ENCODE assay signal across 24 cellular contexts in genomic region chrX:74437530-74437929, GRCh38.
"Had no signal": no experiment of that assay in that cellular context is flagged by ENCODE, and none has a peak within 500 bp of the region (broad histone marks: within the 10 kb centered on the region; RNA-seq: fewer than 3 reads in every experiment).

No MANE protein-coding gene starts in this region.

- H3K27me3 ChIP-seq: left lung, neutrophil, right atrium auricular region, sigmoid colon, upper lobe of left lung, vagina had no signal

- H3K9ac ChIP-seq: parathyroid adenoma had no signal

- H2AFZ ChIP-seq: parathyroid adenoma had no signal

- H3K36me3 ChIP-seq: left lung, lower lobe of right lung, neutrophil, right atrium auricular region, sigmoid colon, spleen, tibial nerve, upper lobe of left lung, vagina had no signal

- ATAC-seq: left colon; left lung; lower lobe of right lung; naive thymus-derived CD8-positive, alpha-beta T cell; stimulated activated memory B cell treated with anti-CD40 and anti-IgM and Interleukin-4, amounts not matched to agents 10 μg/mL and 1 μg/mL and 100 μg/mL, for 72 hours; stimulated activated naive CD8-positive, alpha-beta T cell treated with anti-CD3 and anti-CD28 coated beads, Interleukin-15, amount 100 ng/mL, for 72 hours had no signal

- H3K27ac ChIP-seq: left lung, lower lobe of right lung, neutrophil, parathyroid adenoma, right atrium auricular region, sigmoid colon, spleen, tibial nerve, upper lobe of left lung, vagina had no signal

- H3K4me3 ChIP-seq: left lung, lower lobe of right lung, right atrium auricular region, sigmoid colon, spleen, tibial nerve, upper lobe of left lung, vagina had no signal

- DNase-seq: hypothalamus; immature natural killer cell; kidney; left colon; left lung; lower lobe of right lung; mammary epithelial cell; mesenchymal stem cell; naive thymus-derived CD8-positive, alpha-beta T cell; occipital lobe; sigmoid colon; small intestine; spleen; stimulated activated CD4-positive, alpha-beta T cell treated with anti-CD3 and anti-CD28 coated beads, Interleukin-4, amount 100 ng/mL, for 4 hours; stimulated activated CD8-positive, alpha-beta memory T cell treated with anti-CD3 and anti-CD28 coated beads, Interleukin-4, amount 100 ng/mL, for 48 hours; stimulated activated naive CD4-positive, alpha-beta T cell treated with Interleukin-2 at 50 U/mL for 16 hours; stimulated activated naive CD8-positive, alpha-beta T cell treated with anti-CD3 and anti-CD28 coated beads, Interleukin-15, amount 100 ng/mL, for 72 hours; upper lobe of left lung had no signal

- H3K9me3 ChIP-seq: left lung, lower lobe of right lung, neutrophil, right atrium auricular region, sigmoid colon, spleen, tibial nerve, upper lobe of left lung, vagina had no signal

- H3K4me1 ChIP-seq: left lung, lower lobe of right lung, parathyroid adenoma, right atrium auricular region, sigmoid colon, spleen, tibial nerve, upper lobe of left lung, vagina had no signal

- H3K79me2 ChIP-seq: parathyroid adenoma had no signal
